Comparison of ENCODE assay signal across 1 cellular context in genomic region chr14:54593860-54594259, GRCh38.
TF ChIP-seq lines count a peak whose summit lies in the region.

No MANE protein-coding gene starts in this region.

TF ChIP-seq in IMR-90, 13 proteins besides CTCF, POLR2A, EP300 and RAD21 (continued from another document):
- TF ChIP-seq FOS (IDR thresholded peaks at IDR 0.05; ENCODE audit: low read depth, low read length) (no peak), ELK1 (IDR thresholded peaks at IDR 0.05; ENCODE audit: borderline replicate concordance, low read depth, low read length) (no peak), MAZ (IDR thresholded peaks at IDR 0.05; ENCODE audit: borderline replicate concordance, low read depth, low read length) (no peak), RFX5 (IDR thresholded peaks at IDR 0.05; ENCODE audit: low read depth, low read length) (no peak), MXI1 (IDR thresholded peaks at IDR 0.05; ENCODE audit: borderline replicate concordance, low read depth, low read length) (no peak), MAFK (IDR thresholded peaks at IDR 0.05; ENCODE audit: low read depth, low read length) (no peak), BHLHE40 (IDR thresholded peaks at IDR 0.05; ENCODE audit: low read depth, low read length) (no peak), CHD1 (IDR thresholded peaks at IDR 0.05; ENCODE audit: low read depth, low read length) (no peak), SMC3 (IDR thresholded peaks at IDR 0.05; ENCODE audit: low read depth, low read length) (no peak)
